Comparison of ENCODE assay signal across 9 cellular contexts in the genomic region with DNA sequence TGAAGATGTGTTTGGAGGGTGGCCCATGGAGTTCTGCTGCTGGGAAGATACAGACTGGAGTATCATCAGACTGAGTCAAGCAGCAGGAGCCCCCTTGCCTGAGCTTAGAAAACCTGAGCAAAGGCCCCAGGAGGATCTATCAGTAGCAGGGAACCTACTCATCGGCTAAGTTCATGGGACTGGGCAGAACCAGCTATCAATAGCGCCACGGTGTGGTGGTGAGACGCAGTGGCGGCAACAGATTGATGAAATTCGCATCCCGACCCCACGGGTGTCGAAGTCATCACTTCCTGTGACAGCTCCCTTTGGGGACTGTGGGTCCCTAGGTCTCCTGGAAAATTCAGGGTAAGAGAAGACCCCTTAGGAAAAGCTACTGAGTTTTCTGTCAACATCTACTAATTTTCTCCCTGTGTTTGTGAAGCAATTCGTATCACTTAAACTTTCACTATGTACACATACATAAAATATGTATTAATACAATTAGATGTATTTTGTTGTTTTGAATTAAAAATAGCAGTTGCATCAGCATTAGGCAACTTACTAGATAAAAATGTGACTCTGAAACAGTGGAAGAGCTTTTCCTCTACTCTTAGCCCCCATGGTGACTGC. TPM values are rescaled to one million over a fixed set of nuclear protein-coding genes. Genes with fewer than 3 reads are reported as not detected.
DNase-seq lines count a peak whose midpoint lies in the region; ATAC-seq and TF ChIP-seq lines count a peak whose summit lies in the region.
"Had no signal": no experiment of that assay in that cellular context is flagged by ENCODE, and none has a peak within 500 bp of the region (broad histone marks: within the 10 kb centered on the region; RNA-seq: fewer than 3 reads in every experiment).

No MANE protein-coding gene starts in this region.

- TF ChIP-seq CTCF in mammary epithelial cell (conservative IDR thresholded peaks at IDR 0.05 in 1 of 2, IDR thresholded peaks at IDR 0.05 in 1 of 2; ENCODE audit: extremely low read depth in 1 of 2, insufficient read depth in 1 of 2, low read depth in 1 of 2, low read length in 2 of 2) (peak; percentile 60 to 71), MCF 10A (IDR thresholded peaks at IDR 0.05; ENCODE audit: unreplicated experiment) (no peak)

- CTCF ChIA-PET in mammary epithelial cell (lab: Charles Lee; ENCODE audit: low non-redundant PET) (no interaction called here), MCF 10A (lab: Yijun Ruan, JAX) (interaction anchor here (0.5 to 2.0 kb wide), 17 partner anchors 11 to 802 kb away, joined by 3 to 21 read pairs (median 3); no protein-coding TSS in a partner anchor)

- no peaks in the 10 kb centered on the region for H3K9me3 Mint-ChIP-seq in MCF 10A (ENCODE audit: unreplicated experiment)
- no peaks in the 10 kb centered on the region for H3K9me3 Mint-ChIP-seq in activated T-cell treated with anti-CD3 and anti-CD28 coated beads, Interleukin-2, amount 50 U/mL, for 24 hours

- BruUV-seq in mammary epithelial cell (replicated peaks; lab: Mats Ljungman, UMichigan) (no TSS peak), MCF 10A (replicated peaks; lab: Mats Ljungman, UMichigan) (no TSS peak)

- H3K4me2 ChIP-seq in mammary epithelial cell (ENCODE audit: insufficient read depth, low read depth, low read length) = no peak overlapping the region

- H3K4me3 ChIP-seq in mammary epithelial cell (replicated peaks in 1 of 3; ENCODE audit: insufficient read depth in 1 of 3, low read depth in 2 of 3, low read length in 3 of 3) = no peak overlapping the region

- intact Hi-C loops in mammary epithelial cell (cut with micrococcal nuclease) = no loop called here
- intact Hi-C loops in MCF 10A (cut with micrococcal nuclease) = loop anchor here (10.0 kb wide), 1 partner anchor 225 kb away; a partner anchor contains a TSS
- intact Hi-C loops in head of caudate nucleus (cut with DNase I) = loop anchor here (10.0 kb wide), 1 partner anchor 75 kb away; no protein-coding TSS in a partner anchor

- ATAC-seq in HG02973 (IDR thresholded peaks at IDR 0.05; ENCODE audit: unreplicated experiment) (no peak), GM18873 (IDR thresholded peaks at IDR 0.05; ENCODE audit: low FRiP score, unreplicated experiment) (no peak)

- no peak overlapping the region for H3K9ac ChIP-seq in mammary epithelial cell (ENCODE audit: insufficient read depth, low read length)

- no peaks in the 10 kb centered on the region for H3K27me3 Mint-ChIP-seq in MCF 10A (ENCODE audit: insufficient read depth, unreplicated experiment)
- peaks cover 11% of the 10 kb centered on the region for H3K27me3 Mint-ChIP-seq in activated T-cell treated with anti-CD3 and anti-CD28 coated beads, Interleukin-2, amount 50 U/mL, for 24 hours

- POLR2A ChIA-PET in MCF 10A (lab: Yijun Ruan, JAX) = interaction anchor here (1.0 to 1.3 kb wide), 2 partner anchors 10 to 33 kb away, joined by 3 to 4 read pairs; no protein-coding TSS in a partner anchor

- H3K4me3 Mint-ChIP-seq in MCF 10A (ENCODE audit: unreplicated experiment) = no peak overlapping the region
- no peak overlapping the region for H3K4me3 Mint-ChIP-seq in activated T-cell treated with anti-CD3 and anti-CD28 coated beads, Interleukin-2, amount 50 U/mL, for 24 hours

- no peak overlapping the region for H3K27ac ChIP-seq in mammary epithelial cell (ENCODE audit: insufficient read depth, low read depth, low read length)
- H3K27ac ChIP-seq: epithelial cell of prostate had no signal

- H3K4me1 ChIP-seq in mammary epithelial cell (ENCODE audit: insufficient read depth, low read length) = peaks cover 3% of the 10 kb centered on the region

- no peak overlapping the region for H2AFZ ChIP-seq in mammary epithelial cell (ENCODE audit: low read depth, low read length)

- no peaks in the 10 kb centered on the region for H3K9me3 ChIP-seq in mammary epithelial cell (replicated peaks; ENCODE audit: insufficient read depth, low read length)

- H3K27ac Mint-ChIP-seq in MCF 10A (ENCODE audit: low read depth, unreplicated experiment) = no peak overlapping the region
- H3K27ac Mint-ChIP-seq in activated T-cell treated with anti-CD3 and anti-CD28 coated beads, Interleukin-2, amount 50 U/mL, for 24 hours = no peak overlapping the region

- H3K4me1 Mint-ChIP-seq in MCF 10A (ENCODE audit: insufficient read depth, unreplicated experiment) = peaks cover 7% of the 10 kb centered on the region
- peaks cover 16% of the 10 kb centered on the region for H3K4me1 Mint-ChIP-seq in activated T-cell treated with anti-CD3 and anti-CD28 coated beads, Interleukin-2, amount 50 U/mL, for 24 hours (ENCODE audit: low read depth)

- no peaks in the 10 kb centered on the region for H4K20me1 ChIP-seq in mammary epithelial cell (ENCODE audit: insufficient read depth, low read length)

- WGBS in mammary epithelial cell (ENCODE audit: low coverage, missing lambda C conversion rate) = 48% methylated on average over 10 of the region's 10 CpGs

- no peaks in the 10 kb centered on the region for H3K36me3 ChIP-seq in mammary epithelial cell (ENCODE audit: insufficient read depth, low read length)

- dilution Hi-C loops in mammary epithelial cell (cut with HindIII; ENCODE audit: low sequenced_read_pairs) = no loop called here

- in situ Hi-C loops in mammary epithelial cell (cut with MboI; ENCODE audit: low sequenced_read_pairs in 2 of 2) = loop anchor here in 1 of 2 donors (10.0 kb wide), 1 partner anchor 155 kb away; no protein-coding TSS in a partner anchor

- no peaks in the 10 kb centered on the region for H3K79me2 ChIP-seq in mammary epithelial cell (ENCODE audit: insufficient read depth, low read length)

- no peaks in the 10 kb centered on the region for H3K27me3 ChIP-seq in mammary epithelial cell (ENCODE audit: insufficient read depth, low read length)

- DNase-seq in mammary epithelial cell = no peak
- DNase-seq in MCF 10A (ENCODE audit: unreplicated experiment) = no peak
- peak; percentile 23 for DNase-seq in NOMO-1 treated with dmso at 0.1 percent for 144 hours (lab: John Stamatoyannopoulos, UW; ENCODE audit: unreplicated experiment)
- peak; percentile 62 for DNase-seq in activated T-cell treated with anti-CD3 and anti-CD28 coated beads, Interleukin-2, amount 50 U/mL, for 24 hours
- DNase-seq in head of caudate nucleus = peak in 41 of 42 donors; percentile 33 to 83 (median 63)
- peak; percentile 14 to 48 for DNase-seq in stimulated activated CD4-positive, alpha-beta T cell treated with anti-CD3 and anti-CD28 coated beads, Interleukin-12 subunit alpha, Interleukin-12 subunit beta, amount 100 ng/mL, for 24 hours (ENCODE audit: low read depth in 2 of 2)

- no peaks in the 10 kb centered on the region for H3K36me3 Mint-ChIP-seq in MCF 10A (ENCODE audit: insufficient read depth, unreplicated experiment)
- no peaks in the 10 kb centered on the region for H3K36me3 Mint-ChIP-seq in activated T-cell treated with anti-CD3 and anti-CD28 coated beads, Interleukin-2, amount 50 U/mL, for 24 hours (ENCODE audit: low read depth)

RNA-seq across cellular contexts. Expression of a gene that starts 7.1 kb away (rescaled TPM):
- total RNA-seq in mammary epithelial cell (not detected), MCF 10A (2022) (not detected in 2 replicates)
- not detected for polyA plus RNA-seq in mammary epithelial cell
- not detected for polyA minus RNA-seq in mammary epithelial cell

RNA-seq across cellular contexts. Expression of a gene that starts 7.7 kb away (rescaled TPM):
- total RNA-seq in mammary epithelial cell (not detected), MCF 10A (2022) (not detected in 2 replicates)
- polyA plus RNA-seq in mammary epithelial cell = not detected
- polyA minus RNA-seq in mammary epithelial cell = not detected

RNA-seq across cellular contexts. Expression of a gene that starts 35.0 kb away (rescaled TPM):
- total RNA-seq in mammary epithelial cell (10 to 100 TPM; 54.2 to 65.3 TPM), MCF 10A (2022) (67.2 and 71.7 TPM in 2 replicates)
- 70.7 TPM for polyA plus RNA-seq in mammary epithelial cell
- polyA minus RNA-seq in mammary epithelial cell = 40.4 TPM

Comparison
In these comparisons a context has a peak if more than half of its experiments do, and no peak if none do; other contexts are left out.
1. DNase-seq: peak in NOMO-1 treated with dmso at 0.1 percent for 144 hours (single experiment), activated T-cell treated with anti-CD3 and anti-CD28 coated beads, Interleukin-2, amount 50 U/mL, for 24 hours (single experiment), head of caudate nucleus (41 of 42) and stimulated activated CD4-positive, alpha-beta T cell treated with anti-CD3 and anti-CD28 coated beads, Interleukin-12 subunit alpha, Interleukin-12 subunit beta, amount 100 ng/mL, for 24 hours (2 of 2); none in mammary epithelial cell (single experiment) and MCF 10A (single experiment).